1 cellular context compared by ENCODE assay signal in genomic region chr5:178861627-178862026, GRCh38.
TF ChIP-seq lines count a peak whose summit lies in the region.

No MANE protein-coding gene starts in this region.

TF ChIP-seq in HepG2, 621 proteins besides CTCF, POLR2A, EP300 and RAD21:
- TF ChIP-seq SRY (CRISPR knock-in tag; IDR thresholded peaks at IDR 0.05) = no peak
- TF ChIP-seq ZBTB44 (CRISPR knock-in tag; IDR thresholded peaks at IDR 0.05) = no peak
- no peak for TF ChIP-seq HMGA1 (CRISPR knock-in tag; conservative IDR thresholded peaks at IDR 0.05)
- no peak for TF ChIP-seq ZFY (CRISPR knock-in tag; IDR thresholded peaks at IDR 0.05)
- no peak for TF ChIP-seq ARNT (IDR thresholded peaks at IDR 0.05)
- peak; percentile 89 for TF ChIP-seq ZNF629 (CRISPR knock-in tag; conservative IDR thresholded peaks at IDR 0.05)
- no peak for TF ChIP-seq STAT6 (CRISPR knock-in tag; IDR thresholded peaks at IDR 0.05; ENCODE audit: borderline replicate concordance)
- no peak for TF ChIP-seq ZNF280B (CRISPR knock-in tag; IDR thresholded peaks at IDR 0.05; ENCODE audit: borderline replicate concordance)
- 0 out of 2 replicates have a peak, but pooled peaks have one; percentile 26 for TF ChIP-seq ADNP (CRISPR knock-in tag; IDR thresholded peaks at IDR 0.05)
- TF ChIP-seq SALL2 (CRISPR knock-in tag; IDR thresholded peaks at IDR 0.05) = no peak
- TF ChIP-seq ZNF597 (CRISPR knock-in tag; IDR thresholded peaks at IDR 0.05) = no peak
- TF ChIP-seq XRCC5 (optimal IDR thresholded peaks at IDR 0.05; ENCODE audit: low read length) = no peak
- TF ChIP-seq MAFG (CRISPR knock-in tag; IDR thresholded peaks at IDR 0.05) = no peak
- TF ChIP-seq KDM3A (CRISPR knock-in tag; IDR thresholded peaks at IDR 0.05; ENCODE audit: low read depth) = no peak
- TF ChIP-seq PHF21A (CRISPR knock-in tag; IDR thresholded peaks at IDR 0.05) = no peak
